Comparison of ENCODE assay signal across 21 cellular contexts in genomic region chr22:19012308-19012990, GRCh38.
A peak's percentile ranks its signal among the peaks of the same experiment; 100 is the strongest.
DNase-seq lines count a peak whose midpoint lies in the region; ATAC-seq and TF ChIP-seq lines count a peak whose summit lies in the region.
"Had no signal": no experiment of that assay in that cellular context is flagged by ENCODE, and none has a peak within 500 bp of the region (broad histone marks: within the 10 kb centered on the region; RNA-seq: fewer than 3 reads in every experiment).

No MANE protein-coding gene starts in this region.

- CTCF ChIA-PET in activated CD8-positive, alpha-beta T cell treated with anti-CD3 and anti-CD28 coated beads, Interleukin-2, amount 10 ng/mL, durations not matched to agents 7 days and 5 days (lab: Charles Lee) = no interaction called here

- no peaks in the 10 kb centered on the region for H3K9me2 ChIP-seq in Karpas-422 (replicated peaks; ENCODE audit: insufficient read depth, low read length)

- H3K36me3 Mint-ChIP-seq in activated CD8-positive, alpha-beta T cell treated with anti-CD3 and anti-CD28 coated beads, Interleukin-2, amount 10 ng/mL, durations not matched to agents 7 days and 5 days (ENCODE audit: low read depth) = no peaks in the 10 kb centered on the region
- H3K36me3 Mint-ChIP-seq: CD4-positive, CD25-positive, alpha-beta regulatory T cell; CD8-positive, alpha-beta memory T cell; IgD-negative memory B cell had no signal

- H3K4me1 Mint-ChIP-seq in activated CD8-positive, alpha-beta T cell treated with anti-CD3 and anti-CD28 coated beads, Interleukin-2, amount 10 ng/mL, durations not matched to agents 7 days and 5 days (ENCODE audit: low read depth) = no peaks in the 10 kb centered on the region
- H3K4me1 Mint-ChIP-seq: CD4-positive, CD25-positive, alpha-beta regulatory T cell; CD8-positive, alpha-beta memory T cell; IgD-negative memory B cell had no signal

- no peaks in the 10 kb centered on the region for H3K9me3 ChIP-seq in Karpas-422 (ENCODE audit: low read length)
- H3K9me3 ChIP-seq: BE2C had no signal

- no peaks in the 10 kb centered on the region for H3K4me1 ChIP-seq in Karpas-422 (ENCODE audit: low read length)
- H3K4me1 ChIP-seq: BE2C had no signal

- no peak for TF ChIP-seq CTCF in VCaP (conservative IDR thresholded peaks at IDR 0.05)

- peaks cover 9% of the 10 kb centered on the region for H3K27me3 Mint-ChIP-seq in activated CD8-positive, alpha-beta T cell treated with anti-CD3 and anti-CD28 coated beads, Interleukin-2, amount 10 ng/mL, durations not matched to agents 7 days and 5 days (ENCODE audit: low read depth)

- no peak overlapping the region for H2AFZ ChIP-seq in Karpas-422 (ENCODE audit: low read length)

- H3K27ac Mint-ChIP-seq in activated CD8-positive, alpha-beta T cell treated with anti-CD3 and anti-CD28 coated beads, Interleukin-2, amount 10 ng/mL, durations not matched to agents 7 days and 5 days = no peak overlapping the region
- H3K27ac Mint-ChIP-seq: CD4-positive, CD25-positive, alpha-beta regulatory T cell; CD8-positive, alpha-beta memory T cell; HFFc6; IgD-negative memory B cell had no signal

- H3K27me3 ChIP-seq in Karpas-422 (ENCODE audit: low read length) = no peaks in the 10 kb centered on the region
- H3K27me3 ChIP-seq: BE2C had no signal

- H3K9ac ChIP-seq in Karpas-422 (ENCODE audit: low read length) = no peak overlapping the region

- no peaks in the 10 kb centered on the region for H3K36me3 ChIP-seq in Karpas-422 (ENCODE audit: insufficient read depth, low read length)
- H3K36me3 ChIP-seq: BE2C had no signal

- in situ Hi-C loops in Caki2 (cut with HindIII; ENCODE audit: low pct_unique_long_range_greater_than_20kb, low sequenced_read_pairs) = no loop called here

- no peaks in the 10 kb centered on the region for H3K9me3 Mint-ChIP-seq in activated CD8-positive, alpha-beta T cell treated with anti-CD3 and anti-CD28 coated beads, Interleukin-2, amount 10 ng/mL, durations not matched to agents 7 days and 5 days (ENCODE audit: insufficient read depth)
- H3K9me3 Mint-ChIP-seq: CD4-positive, CD25-positive, alpha-beta regulatory T cell; CD8-positive, alpha-beta memory T cell; HFFc6; IgD-negative memory B cell had no signal

- H3K27ac ChIP-seq in VCaP (peak overlapping the region; percentile 31; the same call in 1 of the 2 replicates), Karpas-422 (ENCODE audit: low read length) (no peak overlapping the region)

- H3K79me2 ChIP-seq in Karpas-422 (ENCODE audit: low read length) = no peaks in the 10 kb centered on the region

- H4K20me1 ChIP-seq in Karpas-422 (ENCODE audit: insufficient read depth, low read depth, low read length) = no peaks in the 10 kb centered on the region

- H3K4me2 ChIP-seq in Karpas-422 (ENCODE audit: low read depth, low read length, poor library complexity, severe bottlenecking) = no peak overlapping the region

- DNase-seq in Caki2 (ENCODE audit: low read depth) (peak; percentile 50), left lobe of liver (ENCODE audit: low spot score) (peak; percentile 38), renal cortical epithelial cell (ENCODE audit: low read depth) (peak; percentile 64), Karpas-422 (no peak), GF-D8 (lab: John Stamatoyannopoulos, UW) (no peak)
- DNase-seq in activated CD8-positive, alpha-beta T cell treated with anti-CD3 and anti-CD28 coated beads, Interleukin-2, amount 10 ng/mL, durations not matched to agents 7 days and 5 days = no peak
- DNase-seq: ACHN; BE2C; C1 segment of cervical spinal cord; CD4-positive, CD25-positive, alpha-beta regulatory T cell; CD8-positive, alpha-beta memory T cell; COR-L47; DMS153; DMS79; GDM1; GOT3; H7; HFFc6 had no signal

- H3K4me3 ChIP-seq in Karpas-422 (ENCODE audit: low read length) = no peak overlapping the region

- peak; percentile 92 for ATAC-seq in left lobe of liver
- no peak for ATAC-seq in activated CD8-positive, alpha-beta T cell treated with anti-CD3 and anti-CD28 coated beads, Interleukin-2, amount 10 ng/mL, durations not matched to agents 7 days and 5 days
- ATAC-seq: HCT116 had no signal

- H3K4me3 Mint-ChIP-seq in activated CD8-positive, alpha-beta T cell treated with anti-CD3 and anti-CD28 coated beads, Interleukin-2, amount 10 ng/mL, durations not matched to agents 7 days and 5 days = no peak overlapping the region
- H3K4me3 Mint-ChIP-seq: CD4-positive, CD25-positive, alpha-beta regulatory T cell; CD8-positive, alpha-beta memory T cell; HFFc6; IgD-negative memory B cell had no signal

- POLR2A ChIA-PET in activated CD8-positive, alpha-beta T cell treated with anti-CD3 and anti-CD28 coated beads, Interleukin-2, amount 10 ng/mL, durations not matched to agents 7 days and 5 days (lab: Charles Lee) = no interaction called here

Comparison
In these comparisons a context has a peak if more than half of its experiments do, and no peak if none do; other contexts are left out.
1. DNase-seq: peak in Caki2 (single experiment), left lobe of liver (single experiment) and renal cortical epithelial cell (single experiment); none in Karpas-422 (single experiment), GF-D8 (single experiment) and activated CD8-positive, alpha-beta T cell treated with anti-CD3 and anti-CD28 coated beads, Interleukin-2, amount 10 ng/mL, durations not matched to agents 7 days and 5 days (single experiment).